Comparison of ENCODE assay signal across 1 cellular context in genomic region chr7:131859162-131859821, GRCh38.
TF ChIP-seq lines count a peak whose summit lies in the region.

No MANE protein-coding gene starts in this region.

TF ChIP-seq in SK-N-SH, 30 proteins besides CTCF, POLR2A, EP300 and RAD21 (continued from another document):
- TF ChIP-seq RFX5 (IDR thresholded peaks at IDR 0.05; ENCODE audit: low read length): no peak
- TF ChIP-seq MXI1 (IDR thresholded peaks at IDR 0.05; ENCODE audit: low read depth, low read length): peak; percentile 25; the same call in 1 of the 2 replicates
- TF ChIP-seq JUND (IDR thresholded peaks at IDR 0.05): peak; percentile 66
- TF ChIP-seq ZBTB33 (IDR thresholded peaks at IDR 0.05; ENCODE audit: borderline replicate concordance, low read depth): no peak
